19 cellular contexts compared by ENCODE assay signal in the genomic region with DNA sequence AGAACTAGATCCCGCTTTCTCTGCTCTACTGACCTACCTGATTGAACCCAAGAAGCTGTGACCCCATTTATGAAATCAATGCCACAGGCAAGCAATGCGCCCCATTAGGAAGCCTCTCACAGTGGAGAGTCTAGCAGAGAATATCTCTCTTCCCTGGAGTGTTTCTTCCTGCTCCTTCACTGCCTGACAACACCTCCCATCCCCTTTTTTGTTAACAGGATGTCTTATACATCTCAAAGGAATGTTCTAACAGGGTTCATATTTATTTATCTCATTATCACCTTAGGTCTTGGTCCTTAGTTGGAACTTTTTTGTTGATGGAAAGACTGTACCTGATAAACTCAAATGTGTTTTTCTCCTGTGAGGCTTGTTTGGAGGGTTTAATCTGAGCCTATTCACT. TPM values are rescaled to one million over a fixed set of nuclear protein-coding genes. Genes with fewer than 3 reads are reported as not detected.
"Had no signal": no experiment of that assay in that cellular context is flagged by ENCODE, and none has a peak within 500 bp of the region (broad histone marks: within the 10 kb centered on the region; RNA-seq: fewer than 3 reads in every experiment).

No MANE protein-coding gene starts in this region.

- H3K4me1 Mint-ChIP-seq: activated CD4-positive, alpha-beta T cell treated with anti-CD3 and anti-CD28 coated beads, Interleukin-2, amount 10 ng/mL, durations not matched to agents 7 days and 5 days had no signal

- ATAC-seq: activated CD4-positive, CD25-positive, alpha-beta regulatory T cell treated with anti-CD3 and anti-CD28 coated beads, Interleukin-2, amount 50 U/mL, for 24 hours; activated CD8-positive, alpha-beta T cell treated with anti-CD3 and anti-CD28 coated beads, Interleukin-2, amount 10 ng/mL, durations not matched to agents 7 days and 5 days; activated T-cell treated with anti-CD3 and anti-CD28 coated beads, Interleukin-2, amount 50 U/mL, for 4 hours; left lobe of liver; stimulated activated naive CD8-positive, alpha-beta T cell treated with anti-CD3 and anti-CD28 coated beads, Interleukin-15, Interleukin-2, amounts not matched to agents 100 U/mL and 50 U/mL, for 24 hours had no signal

- H3K4me3 Mint-ChIP-seq: activated CD4-positive, alpha-beta T cell treated with anti-CD3 and anti-CD28 coated beads, Interleukin-2, amount 10 ng/mL, durations not matched to agents 7 days and 5 days; activated CD8-positive, alpha-beta T cell treated with anti-CD3 and anti-CD28 coated beads, Interleukin-2, amount 10 ng/mL, durations not matched to agents 7 days and 5 days; activated T-cell treated with anti-CD3 and anti-CD28 coated beads, Interleukin-2, amount 50 U/mL, for 4 hours had no signal

- H3K27ac Mint-ChIP-seq: activated CD4-positive, alpha-beta T cell treated with anti-CD3 and anti-CD28 coated beads, Interleukin-2, amount 10 ng/mL, durations not matched to agents 7 days and 5 days; activated CD8-positive, alpha-beta T cell treated with anti-CD3 and anti-CD28 coated beads, Interleukin-2, amount 10 ng/mL, durations not matched to agents 7 days and 5 days; progenitor cell of endocrine pancreas had no signal

- H3K9me3 Mint-ChIP-seq: activated CD4-positive, alpha-beta T cell treated with anti-CD3 and anti-CD28 coated beads, Interleukin-2, amount 10 ng/mL, durations not matched to agents 7 days and 5 days; activated T-cell treated with anti-CD3 and anti-CD28 coated beads, Interleukin-2, amount 50 U/mL, for 4 hours had no signal

- DNase-seq: activated CD4-positive, alpha-beta T cell treated with anti-CD3 and anti-CD28 coated beads, Interleukin-2, amount 10 ng/mL, durations not matched to agents 7 days and 5 days; activated CD8-positive, alpha-beta T cell treated with anti-CD3 and anti-CD28 coated beads, Interleukin-2, amount 10 ng/mL, durations not matched to agents 7 days and 5 days; activated naive CD4-positive, alpha-beta T cell treated with anti-CD3 and anti-CD28 coated beads, Interleukin-2, amount 50 U/mL, for 16 hours; activated T-cell treated with anti-CD3 and anti-CD28 coated beads, Interleukin-2, amount 50 U/mL, for 4 hours; aorta; effector CD8-positive, alpha-beta T cell; foreskin melanocyte; glutamatergic neuron; hippocampal formation; islet precursor cell; stimulated activated CD4-positive, alpha-beta T cell treated with anti-CD3 and anti-CD28 coated beads, Interleukin-2, amount 100 ng/mL, for 24 hours; stimulated activated naive CD8-positive, alpha-beta T cell treated with anti-CD3 and anti-CD28 coated beads, Interleukin-15, Interleukin-2, amounts not matched to agents 100 U/mL and 50 U/mL, for 24 hours; substantia nigra; T1000; tibial artery had no signal

- H3K27me3 Mint-ChIP-seq: activated CD4-positive, alpha-beta T cell treated with anti-CD3 and anti-CD28 coated beads, Interleukin-2, amount 10 ng/mL, durations not matched to agents 7 days and 5 days; progenitor cell of endocrine pancreas had no signal

RNA-seq across cellular contexts. Expression of a gene that starts 35.5 kb away (rescaled TPM):
- total RNA-seq: activated CD4-positive, alpha-beta T cell treated with anti-CD3 and anti-CD28 coated beads, Interleukin-2, amount 10 ng/mL, durations not matched to agents 7 days and 5 days; activated CD8-positive, alpha-beta T cell treated with anti-CD3 and anti-CD28 coated beads, Interleukin-2, amount 10 ng/mL, durations not matched to agents 7 days and 5 days; T-helper 1 cell treated with Interleukin-12 subunit alpha and Interleukin-12 subunit beta and Interleukin-4 antibody, amounts not matched to agents 30 ng/mL and 1 ng/mL, for 36 hours had no signal
